Comparison of ENCODE assay signal across 19 cellular contexts in genomic region chr20:8148501-8148900, GRCh38. TPM values are rescaled to one million over a fixed set of nuclear protein-coding genes. Genes with fewer than 3 reads are reported as not detected.
DNase-seq lines count a peak whose midpoint lies in the region; ATAC-seq and TF ChIP-seq lines count a peak whose summit lies in the region.
"Had no signal": no experiment of that assay in that cellular context is flagged by ENCODE, and none has a peak within 500 bp of the region (broad histone marks: within the 10 kb centered on the region; RNA-seq: fewer than 3 reads in every experiment).

No MANE protein-coding gene starts in this region.

- H3K9me3 Mint-ChIP-seq in CD8-positive, alpha-beta memory T cell = no peaks in the 10 kb centered on the region
- H3K9me3 Mint-ChIP-seq: CD4-positive, alpha-beta memory T cell had no signal

- no peak overlapping the region for H3K27ac ChIP-seq in PC-3 (ENCODE audit: low read length)
- no peak overlapping the region for H3K27ac ChIP-seq in CD8-positive, alpha-beta memory T cell (ENCODE audit: low read depth, low read length)
- H3K27ac ChIP-seq: Peyer's patch had no signal

- no peak overlapping the region for H2AFZ ChIP-seq in PC-3 (ENCODE audit: low read length)

- no peak for TF ChIP-seq CTCF in PC-3 (conservative IDR thresholded peaks at IDR 0.05; ENCODE audit: low read depth, low read length)

- H3K4me3 Mint-ChIP-seq in CD8-positive, alpha-beta memory T cell = no peak overlapping the region
- H3K4me3 Mint-ChIP-seq: CD4-positive, alpha-beta memory T cell had no signal

- ATAC-seq in PC-3 = peak; percentile 39; the same call in 1 of the 2 replicates
- ATAC-seq in left colon = no peak

- no peak overlapping the region for H3K4me2 ChIP-seq in PC-3 (ENCODE audit: low read length)

- no peak overlapping the region for H3K9ac ChIP-seq in PC-3 (ENCODE audit: low read length)

- H3K36me3 ChIP-seq in PC-3 (ENCODE audit: low read depth, low read length) = no peaks in the 10 kb centered on the region
- H3K36me3 ChIP-seq in CD8-positive, alpha-beta memory T cell (ENCODE audit: insufficient read depth, low read length) = no peaks in the 10 kb centered on the region
- H3K36me3 ChIP-seq: Peyer's patch had no signal

- no peaks in the 10 kb centered on the region for H3K27me3 Mint-ChIP-seq in CD8-positive, alpha-beta memory T cell
- H3K27me3 Mint-ChIP-seq: CD4-positive, alpha-beta memory T cell had no signal

- peaks cover 68 to 89% (median 84%) of the 10 kb centered on the region in 3 donors for H3K4me1 Mint-ChIP-seq in CD8-positive, alpha-beta memory T cell

- no peak overlapping the region for H3K4me3 ChIP-seq in PC-3 (ENCODE audit: low read length)
- H3K4me3 ChIP-seq in CD8-positive, alpha-beta memory T cell (ENCODE audit: low read length) = no peak overlapping the region
- H3K4me3 ChIP-seq: Peyer's patch had no signal

- BruUV-seq in PC-3 (replicated peaks; lab: Mats Ljungman, UMichigan) = no TSS peak

- H3K79me2 ChIP-seq in PC-3 (ENCODE audit: low read length) = no peaks in the 10 kb centered on the region

- no peaks in the 10 kb centered on the region for H3K9me3 ChIP-seq in PC-3 (ENCODE audit: low read length)
- H3K9me3 ChIP-seq in CD8-positive, alpha-beta memory T cell (ENCODE audit: low read length) = no peaks in the 10 kb centered on the region
- H3K9me3 ChIP-seq: Peyer's patch had no signal

- POLR2A ChIA-PET in PC-3 (lab: Charles Lee; ENCODE audit: unreplicated experiment) = no interaction called here
- POLR2A ChIA-PET in CD8-positive, alpha-beta memory T cell (lab: Charles Lee) = no interaction called here

- H3K36me3 Mint-ChIP-seq in CD8-positive, alpha-beta memory T cell = peaks cover 0 to 2% (median 0%) of the 10 kb centered on the region in 3 donors
- H3K36me3 Mint-ChIP-seq: CD4-positive, alpha-beta memory T cell had no signal

- no peak overlapping the region for H3K27ac Mint-ChIP-seq in CD8-positive, alpha-beta memory T cell
- H3K27ac Mint-ChIP-seq: CD4-positive, alpha-beta memory T cell had no signal

- no peaks in the 10 kb centered on the region for H3K9me2 ChIP-seq in PC-3 (replicated peaks; ENCODE audit: low read length)

- H3K4me1 ChIP-seq in PC-3 (ENCODE audit: insufficient read depth, low read length) = peaks cover 14% of the 10 kb centered on the region
- peaks cover 41% of the 10 kb centered on the region for H3K4me1 ChIP-seq in CD8-positive, alpha-beta memory T cell (ENCODE audit: insufficient read depth, low read length)

- intact Hi-C loops in PC-3 (cut with micrococcal nuclease) = loop anchor here (1.0 kb wide), 1 partner anchor 240 kb away; no protein-coding TSS in a partner anchor
- intact Hi-C loops in left colon (cut with DNase I, micrococcal nuclease) = no loop called here

- H3F3A ChIP-seq in PC-3 (ENCODE audit: low read length, unreplicated experiment) = no peaks in the 10 kb centered on the region

- H4K20me1 ChIP-seq in PC-3 (ENCODE audit: low read length) = no peaks in the 10 kb centered on the region

- CTCF ChIA-PET in PC-3 (lab: Charles Lee) = no interaction called here
- CTCF ChIA-PET in CD8-positive, alpha-beta memory T cell (lab: Charles Lee) = interaction anchor here (0.9 kb wide), 1 partner anchor 14 kb away, joined by 3 read pairs; no protein-coding TSS in a partner anchor

- peak; percentile 61 for DNase-seq in EH (ENCODE audit: low read depth)
- DNase-seq in PC-3 = peak; percentile 36
- peak; percentile 86 to 88 for DNase-seq in dermis microvascular lymphatic vessel endothelial cell (ENCODE audit: low read depth in 2 of 2)
- DNase-seq in pulmonary artery endothelial cell (ENCODE audit: low read depth, low spot score) = peak; percentile 56
- DNase-seq in CD8-positive, alpha-beta memory T cell = no peak
- no peak for DNase-seq in left colon
- DNase-seq in NCI-H2107 (lab: John Stamatoyannopoulos, UW) = no peak
- DNase-seq: ACHN; AML-193; CD4-positive, alpha-beta memory T cell; DMS79 treated with DMSO at 0.1 percent for 48 hours; Karpas-422; MM.1S; NCI-H1092 treated with DMSO at 0.1 percent for 48 hours; NCI-H1694; NCI-H2227 treated with DMSO at 0.1 percent for 48 hours; NCI-H524; Peyer's patch; Right ventricle myocardium superior had no signal

- peaks cover 30% of the 10 kb centered on the region; the same call in 1 of the 2 replicates for H3K27me3 ChIP-seq in PC-3 (ENCODE audit: low read length)
- H3K27me3 ChIP-seq in CD8-positive, alpha-beta memory T cell (ENCODE audit: insufficient read depth, low read length, poor library complexity, severe bottlenecking) = no peaks in the 10 kb centered on the region
- H3K27me3 ChIP-seq: Peyer's patch had no signal

RNA-seq across cellular contexts. Expression of gene PLCB1, which starts 16.4 kb away (rescaled TPM):
- 4.4 TPM in 2 replicates for total RNA-seq in PC-3 (2014; rRNA removed)
- total RNA-seq in dermis microvascular lymphatic vessel endothelial cell = 10.9 and 13.1 TPM in 2 replicates
- total RNA-seq in pulmonary artery endothelial cell = 13.6 and 17.6 TPM in 2 replicates
- 1 to 10 TPM; 8.5 to 9.9 TPM for total RNA-seq in CD8-positive, alpha-beta memory T cell
- polyA plus RNA-seq in CD8-positive, alpha-beta memory T cell = 8.8 TPM
- total RNA-seq in left colon = 10 to 100 TPM in 1 of 2 donors, 1 to 10 TPM in 1; 8.5 to 10.9 TPM

Comparison
In these comparisons a context has a peak if more than half of its experiments do, and no peak if none do; other contexts are left out.
1. DNase-seq: peak in EH (single experiment), PC-3 (single experiment), dermis microvascular lymphatic vessel endothelial cell (2 of 2) and pulmonary artery endothelial cell (single experiment); none in CD8-positive, alpha-beta memory T cell (0 of 5), left colon (0 of 2) and NCI-H2107 (single experiment).